ENCODE assay signal across 40 cellular contexts in genomic region chr6:21933351-21933750, GRCh38.
"Had no signal": no experiment of that assay in that cellular context is flagged by ENCODE, and none has a peak within 500 bp of the region (broad histone marks: within the 10 kb centered on the region; RNA-seq: fewer than 3 reads in every experiment).

No MANE protein-coding gene starts in this region.

- H3K27ac Mint-ChIP-seq: activated B cell treated with CpG ODN at 0.5 μM for 24 hours; activated CD4-positive, alpha-beta memory T cell treated with anti-CD3 and anti-CD28 coated beads for 36 hours; activated CD4-positive, alpha-beta T cell treated with anti-CD3 and anti-CD28 coated beads, Interleukin-2, amount 10 ng/mL, durations not matched to agents 24 days and 14 days; activated CD8-positive, alpha-beta T cell treated with anti-CD3 and anti-CD28 coated beads for 36 hours; activated naive CD4-positive, alpha-beta T cell treated with anti-CD3 and anti-CD28 coated beads for 36 hours; activated naive CD4-positive, alpha-beta T cell treated with anti-CD3 and anti-CD28 coated beads, Interleukin-2, amount 50 U/mL, for 72 hours; activated naive CD8-positive, alpha-beta T cell treated with anti-CD3 and anti-CD28 coated beads for 36 hours; activated T-cell treated with anti-CD3 and anti-CD28 coated beads, Interleukin-2, amount 50 U/mL, for 72 hours; activated T-helper 1 cell treated with anti-CD3 and anti-CD28 coated beads, Interleukin-12 subunit alpha, Interleukin-12 subunit beta, Interleukin-2, Interleukin-4 antibody, amounts not matched to agents 30 ng/mL and 10 ng/mL and 1 ng/mL, durations not matched to agents 14 hours and 24 hours and 36 hours; activated T-helper 17 cell treated with anti-CD3 and anti-CD28 coated beads, Interleukin-2, amount 50 U/mL, for 72 hours; T-helper 1 cell treated with Interleukin-12 subunit alpha and Interleukin-12 subunit beta and Interleukin-4 antibody, amounts not matched to agents 30 μg/mL and 1 μg/mL, for 36 hours; T-helper 2 cell treated with Interferon-gamma antibody and Interleukin-4, amounts not matched to agents 5 μg/mL and 100 μg/mL, for 36 hours had no signal

- H3K36me3 ChIP-seq: adrenal gland, brain microvascular endothelial cell, breast epithelium, cardiac muscle cell had no signal

- H3K9me3 ChIP-seq: adrenal gland had no signal

- H3K27ac ChIP-seq: adrenal gland, body of pancreas, brain microvascular endothelial cell, breast epithelium, cardiac muscle cell, VCaP had no signal

- H3K4me3 ChIP-seq: adrenal gland, body of pancreas, breast epithelium, cardiac muscle cell had no signal

- H3K27me3 ChIP-seq: adrenal gland, body of pancreas, brain microvascular endothelial cell, breast epithelium, cardiac muscle cell had no signal

- FAIRE-seq: astrocyte, TTC549 had no signal

- H3K4me1 ChIP-seq: adrenal gland, body of pancreas, breast epithelium had no signal

- DNase-seq: activated B cell treated with CpG ODN at 0.5 μM for 24 hours; activated CD4-positive, alpha-beta memory T cell treated with anti-CD3 and anti-CD28 coated beads for 36 hours; activated CD4-positive, alpha-beta T cell treated with anti-CD3 and anti-CD28 coated beads for 4 hours; activated CD4-positive, alpha-beta T cell treated with anti-CD3 and anti-CD28 coated beads, Interleukin-2, amount 10 ng/mL, durations not matched to agents 24 days and 14 days; activated CD4-positive, alpha-beta T cell treated with anti-CD3 and anti-CD28 coated beads, Interleukin-2, amount 50 U/mL, for 1 hour; activated CD4-positive, alpha-beta T cell treated with anti-CD3 and anti-CD28 coated beads, Interleukin-2, amount 50 U/mL, for 4 hours; activated CD4-positive, CD25-positive, alpha-beta regulatory T cell treated with anti-CD3 and anti-CD28 coated beads, Interleukin-2, amount 50 U/mL, for 72 hours; activated CD8-positive, alpha-beta memory T cell treated with anti-CD3 and anti-CD28 coated beads, Interleukin-2, amount 50 U/mL, for 4 hours; activated CD8-positive, alpha-beta T cell treated with anti-CD3 and anti-CD28 coated beads for 36 hours; activated effector memory CD4-positive, alpha-beta T cell treated with anti-CD3 and anti-CD28 coated beads, Interleukin-2, amount 50 U/mL, for 16 hours; activated gamma-delta T cell treated with Interleukin-2 at 50 U/mL for 16 hours; activated naive CD4-positive, alpha-beta T cell; activated naive CD4-positive, alpha-beta T cell treated with anti-CD3 and anti-CD28 coated beads for 36 hours; activated naive CD4-positive, alpha-beta T cell treated with anti-CD3 and anti-CD28 coated beads, Interleukin-2, amount 50 U/mL, for 16 hours; activated naive CD8-positive, alpha-beta T cell treated with anti-CD3 and anti-CD28 coated beads for 36 hours; activated T-cell treated with anti-CD3 and anti-CD28 coated beads for 4 hours; activated T-cell treated with anti-CD3 and anti-CD28 coated beads, Interleukin-2, amount 50 U/mL, for 1 hour; activated T-cell treated with anti-CD3 and anti-CD28 coated beads, Interleukin-2, amount 50 U/mL, for 4 hours; activated T-cell treated with anti-CD3 and anti-CD28 coated beads, Interleukin-2, amount 50 U/mL, for 72 hours; adrenal gland; amniotic stem cell; aorta; body of pancreas; brain microvascular endothelial cell; caudate nucleus; SW 1271; T-helper 1 cell; T-helper 2 cell; T-helper 9 cell had no signal

- H3K9me3 Mint-ChIP-seq: activated T-helper 17 cell treated with anti-CD3 and anti-CD28 coated beads, Interleukin-2, amount 50 U/mL, for 72 hours; central memory CD8-positive, alpha-beta T cell had no signal

- H3K4me3 Mint-ChIP-seq: activated B cell treated with CpG ODN at 0.5 μM for 24 hours; activated CD4-positive, alpha-beta memory T cell treated with anti-CD3 and anti-CD28 coated beads for 36 hours; activated CD4-positive, alpha-beta T cell treated with anti-CD3 and anti-CD28 coated beads, Interleukin-2, amount 10 ng/mL, durations not matched to agents 24 days and 14 days; activated CD8-positive, alpha-beta T cell treated with anti-CD3 and anti-CD28 coated beads for 36 hours; activated naive CD4-positive, alpha-beta T cell treated with anti-CD3 and anti-CD28 coated beads for 36 hours; activated naive CD8-positive, alpha-beta T cell treated with anti-CD3 and anti-CD28 coated beads for 36 hours; activated T-cell treated with anti-CD3 and anti-CD28 coated beads, Interleukin-2, amount 50 U/mL, for 4 hours; activated T-cell treated with anti-CD3 and anti-CD28 coated beads, Interleukin-2, amount 50 U/mL, for 72 hours; activated T-helper 1 cell treated with anti-CD3 and anti-CD28 coated beads, Interleukin-12 subunit alpha, Interleukin-12 subunit beta, Interleukin-2, Interleukin-4 antibody, amounts not matched to agents 30 ng/mL and 10 ng/mL and 1 ng/mL, durations not matched to agents 14 hours and 24 hours and 36 hours; activated T-helper 17 cell treated with anti-CD3 and anti-CD28 coated beads, Interleukin-2, amount 50 U/mL, for 72 hours; central memory CD8-positive, alpha-beta T cell; T-helper 1 cell treated with Interleukin-12 subunit alpha and Interleukin-12 subunit beta and Interleukin-4 antibody, amounts not matched to agents 30 μg/mL and 1 μg/mL, for 36 hours; T-helper 2 cell treated with Interferon-gamma antibody and Interleukin-4, amounts not matched to agents 5 μg/mL and 100 μg/mL, for 36 hours had no signal

- H3K27me3 Mint-ChIP-seq: activated B cell treated with CpG ODN at 0.5 μM for 24 hours; activated CD4-positive, alpha-beta memory T cell treated with anti-CD3 and anti-CD28 coated beads for 36 hours; activated CD4-positive, alpha-beta T cell treated with anti-CD3 and anti-CD28 coated beads, Interleukin-2, amount 10 ng/mL, durations not matched to agents 24 days and 14 days; activated CD8-positive, alpha-beta T cell treated with anti-CD3 and anti-CD28 coated beads for 36 hours; activated naive CD8-positive, alpha-beta T cell treated with anti-CD3 and anti-CD28 coated beads for 36 hours; activated T-helper 17 cell treated with anti-CD3 and anti-CD28 coated beads, Interleukin-2, amount 50 U/mL, for 72 hours; central memory CD8-positive, alpha-beta T cell had no signal

- H3K4me1 Mint-ChIP-seq: activated B cell treated with CpG ODN at 0.5 μM for 24 hours; activated naive CD8-positive, alpha-beta T cell treated with anti-CD3 and anti-CD28 coated beads for 36 hours; activated T-helper 17 cell treated with anti-CD3 and anti-CD28 coated beads, Interleukin-2, amount 50 U/mL, for 72 hours; central memory CD8-positive, alpha-beta T cell had no signal

- H3K36me3 Mint-ChIP-seq: activated CD4-positive, alpha-beta memory T cell treated with anti-CD3 and anti-CD28 coated beads for 36 hours had no signal
